Comparison of ENCODE assay signal across 10 cellular contexts in the genomic region with DNA sequence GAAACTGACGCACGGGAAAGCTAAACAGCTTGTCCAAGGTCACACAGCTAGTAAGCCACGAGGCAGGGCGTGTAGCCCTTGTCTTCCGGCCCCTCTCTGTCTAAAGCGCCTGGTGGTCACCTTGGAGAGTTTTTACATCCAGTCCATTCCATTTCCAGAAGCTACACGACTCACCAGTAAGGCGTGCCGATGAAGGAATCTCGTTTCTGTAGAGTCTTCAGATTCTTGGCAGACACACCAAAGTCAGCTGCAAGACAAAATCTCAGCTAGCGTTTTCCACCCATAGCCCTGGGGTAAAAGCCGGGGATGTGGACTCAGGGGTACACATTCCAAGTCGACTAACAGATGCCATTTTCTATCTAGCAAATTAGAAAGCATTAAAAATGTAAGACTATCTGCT.
DNase-seq lines count a peak whose midpoint lies in the region; ATAC-seq, FAIRE-seq and TF ChIP-seq lines count a peak whose summit lies in the region.
"Had no signal": no experiment of that assay in that cellular context is flagged by ENCODE, and none has a peak within 500 bp of the region (broad histone marks: within the 10 kb centered on the region; RNA-seq: fewer than 3 reads in every experiment).

No MANE protein-coding gene starts in this region.

- H3K4me3 ChIP-seq in CD8-positive, alpha-beta memory T cell (ENCODE audit: low read length): no peak overlapping the region
- no peak overlapping the region for H3K4me3 ChIP-seq in H1 (ENCODE audit: extremely low read depth in 1 of 4, insufficient read depth in 2 of 4, low read depth in 3 of 4, low read length in 4 of 4)

- TF ChIP-seq POLR2A in H1 (IDR thresholded peaks at IDR 0.05; ENCODE audit: control extremely low read depth in 1 of 2, low read depth in 2 of 2, low read length in 2 of 2): no peak

- H3K9me3 Mint-ChIP-seq in CD8-positive, alpha-beta memory T cell: no peaks in the 10 kb centered on the region
- H3K9me3 Mint-ChIP-seq in osteocyte (ENCODE audit: unreplicated experiment): no peaks in the 10 kb centered on the region
- H3K9me3 Mint-ChIP-seq: activated CD4-positive, alpha-beta memory T cell treated with anti-CD3 and anti-CD28 coated beads for 36 hours had no signal

- WGBS in H1 (ENCODE audit: extremely low coverage in 1 of 2, insufficient coverage in 1 of 2, insufficient read length in 1 of 2, insufficient replicate concordance in 2 of 2, low coverage in 1 of 2, low lambda C conversion rate in 2 of 2, missing lambda C conversion rate in 1 of 2), 2 experiments: 94% methylated on average over 13 of the region's 13 CpGs; no CpG with 5 or more reads in 1 of the 2 experiments

- no peaks in the 10 kb centered on the region for H4K20me1 ChIP-seq in H1 (replicated peaks in 1 of 2; ENCODE audit: control insufficient read depth in 1 of 2, insufficient read depth in 2 of 2, low read length in 2 of 2)

- H3K4me1 ChIP-seq in CD8-positive, alpha-beta memory T cell (ENCODE audit: insufficient read depth, low read length): peaks cover 46% of the 10 kb centered on the region
- peaks cover 0 to 30% (median 18%) of the 10 kb centered on the region in 4 experiments; a peak in 6 of 7 replicates for H3K4me1 ChIP-seq in H1 (replicated peaks in 1 of 4; ENCODE audit: control insufficient read depth in 3 of 4, insufficient read depth in 4 of 4, low read length in 3 of 4)

- H4K8ac ChIP-seq in H1 (ENCODE audit: extremely low read depth, insufficient read depth, low read length): no peak overlapping the region

- H3K27ac Mint-ChIP-seq in CD8-positive, alpha-beta memory T cell: peak overlapping the region in 5 of 8 donors; percentile 76 to 88 (median 83)
- H3K27ac Mint-ChIP-seq in osteocyte (ENCODE audit: unreplicated experiment): peak overlapping the region; percentile 82

- H3K79me1 ChIP-seq in H1 (ENCODE audit: low read depth, low read length): no peaks in the 10 kb centered on the region; the same call in 1 of the 2 replicates

- TF ChIP-seq RAD21 in H1 (IDR thresholded peaks at IDR 0.05 in 1 of 2, conservative IDR thresholded peaks at IDR 0.05 in 1 of 2; ENCODE audit: low read depth in 2 of 2, low read length in 2 of 2): no peak

- H3K23me2 ChIP-seq in H1 (ENCODE audit: low read depth, low read length): no peaks in the 10 kb centered on the region

- H3K27me3 Mint-ChIP-seq in CD8-positive, alpha-beta memory T cell: peaks cover 0 to 4% of the 10 kb centered on the region in 2 donors
- H3K27me3 Mint-ChIP-seq in osteocyte (ENCODE audit: unreplicated experiment): no peaks in the 10 kb centered on the region
- H3K27me3 Mint-ChIP-seq: activated CD4-positive, alpha-beta memory T cell treated with anti-CD3 and anti-CD28 coated beads for 36 hours had no signal

- H3K9me3 ChIP-seq in CD8-positive, alpha-beta memory T cell (ENCODE audit: low read length): no peaks in the 10 kb centered on the region
- H3K9me3 ChIP-seq in H1 (ENCODE audit: insufficient read depth in 2 of 2, low read depth in 1 of 2, low read length in 1 of 2): no peaks in the 10 kb centered on the region
- H3K9me3 ChIP-seq: transverse colon had no signal

- H3K9ac ChIP-seq in H1 (replicated peaks in 1 of 4; ENCODE audit: extremely low read depth in 1 of 4, low read depth in 3 of 4, low read length in 3 of 4): no peak overlapping the region

- no peak overlapping the region for H3K14ac ChIP-seq in H1 (ENCODE audit: insufficient read length)

- no peak overlapping the region for H3K4me2 ChIP-seq in H1 (ENCODE audit: insufficient read depth in 1 of 2, low read depth in 2 of 2, low read length in 2 of 2)

- H3K56ac ChIP-seq in H1 (replicated peaks; ENCODE audit: insufficient read length, low read depth, low read length): no peak overlapping the region

- no peak overlapping the region for H2AK5ac ChIP-seq in H1 (ENCODE audit: low read depth, low read length)

- TF ChIP-seq EP300 in H1 (IDR thresholded peaks at IDR 0.05; ENCODE audit: borderline replicate concordance in 1 of 2, low read depth in 2 of 2, low read length in 2 of 2): no peak

- peaks cover 30% of the 10 kb centered on the region for H3K36me3 ChIP-seq in CD8-positive, alpha-beta memory T cell (ENCODE audit: insufficient read depth, low read length)
- H3K36me3 ChIP-seq in H1 (ENCODE audit: control insufficient read depth in 2 of 4, insufficient read depth in 4 of 4, low read length in 3 of 4): no peaks in the 10 kb centered on the region
- H3K36me3 ChIP-seq: transverse colon had no signal

- 0 out of 2 replicates have a peak overlapping the region, but pooled peaks have one; percentile 68 for H2BK12ac ChIP-seq in H1 (ENCODE audit: low read depth, low read length)

- H2AFZ ChIP-seq in H1 (ENCODE audit: low read length): no peak overlapping the region

- no peak for ATAC-seq in GM21423 (IDR thresholded peaks at IDR 0.05; ENCODE audit: unreplicated experiment)

- no peak overlapping the region for H3K18ac ChIP-seq in H1 (ENCODE audit: extremely low read depth, low read length)

- TF ChIP-seq CTCF in H1 (IDR thresholded peaks at IDR 0.05; ENCODE audit: control extremely low read depth in 1 of 3, insufficient read depth in 1 of 3, low read depth in 1 of 3, low read length in 3 of 3): no peak
- TF ChIP-seq CTCF in osteocyte (IDR thresholded peaks at IDR 0.05): no peak

- CTCF ChIA-PET in CD8-positive, alpha-beta memory T cell (lab: Charles Lee): interaction anchor here (0.8 to 9.7 kb wide), 6 partner anchors 9 to 196 kb away, joined by 3 to 177 read pairs (median 3); a partner anchor contains a TSS
- CTCF ChIA-PET in H1 (lab: Charles Lee; ENCODE audit: partially characterized antibody): interaction anchor here (0.7 to 6.1 kb wide), 15 partner anchors 10 to 344 kb away, joined by 3 to 64 read pairs (median 3); no protein-coding TSS in a partner anchor

- no peak overlapping the region for H2BK5ac ChIP-seq in H1 (ENCODE audit: low read depth, low read length)

- no peak for DNase-seq in CD8-positive, alpha-beta memory T cell
- DNase-seq in RCC 7860 (ENCODE audit: low spot score): peak; percentile 62
- no peak for DNase-seq in H1 (ENCODE audit: low read depth in 1 of 2, low spot score in 2 of 2)
- no peak for DNase-seq in osteocyte (ENCODE audit: extremely low spot score, unreplicated experiment)
- no peak for DNase-seq in pons (ENCODE audit: low spot score)
- no peak for DNase-seq in hypothalamus (lab: John Stamatoyannopoulos, UW)
- no peak for DNase-seq in iPS-NIHi7 (ENCODE audit: extremely low spot score)

- peaks cover 42 to 60% (median 54%) of the 10 kb centered on the region in 3 donors for H3K4me1 Mint-ChIP-seq in CD8-positive, alpha-beta memory T cell
- H3K4me1 Mint-ChIP-seq in osteocyte (ENCODE audit: unreplicated experiment): peaks cover 90% of the 10 kb centered on the region

- H4K5ac ChIP-seq in H1 (ENCODE audit: insufficient read length, low read depth, low read length): no peak overlapping the region

- H2BK20ac ChIP-seq in H1 (ENCODE audit: low read length): no peak overlapping the region

- H3K36me3 Mint-ChIP-seq in CD8-positive, alpha-beta memory T cell: peaks cover 0 to 72% (median 0%) of the 10 kb centered on the region in 3 donors
- peaks cover 13% of the 10 kb centered on the region for H3K36me3 Mint-ChIP-seq in osteocyte (ENCODE audit: unreplicated experiment)

- H3K4ac ChIP-seq in H1 (replicated peaks; ENCODE audit: insufficient read length, low read depth, low read length): no peak overlapping the region

- H2BK15ac ChIP-seq in H1 (ENCODE audit: low read length): no peak overlapping the region

- H3K4me3 Mint-ChIP-seq in CD8-positive, alpha-beta memory T cell: no peak overlapping the region
- peak overlapping the region; percentile 54 for H3K4me3 Mint-ChIP-seq in osteocyte (ENCODE audit: unreplicated experiment)
- H3K4me3 Mint-ChIP-seq: activated CD4-positive, alpha-beta memory T cell treated with anti-CD3 and anti-CD28 coated beads for 36 hours had no signal

- H3K27me3 ChIP-seq in CD8-positive, alpha-beta memory T cell (ENCODE audit: insufficient read depth, low read length, poor library complexity, severe bottlenecking): no peaks in the 10 kb centered on the region
- H3K27me3 ChIP-seq in H1 (replicated peaks in 1 of 4; ENCODE audit: control insufficient read depth in 3 of 4, extremely low read depth in 1 of 4, insufficient read depth in 3 of 4, low read length in 3 of 4): no peaks in the 10 kb centered on the region
- H3K27me3 ChIP-seq: transverse colon had no signal

- H3K27ac ChIP-seq in CD8-positive, alpha-beta memory T cell (ENCODE audit: low read depth, low read length): no peak overlapping the region
- no peak overlapping the region for H3K27ac ChIP-seq in H1 (ENCODE audit: low read depth, low read length)

- POLR2A ChIA-PET in CD8-positive, alpha-beta memory T cell (lab: Charles Lee): interaction anchor here (0.6 to 2.1 kb wide), 4 partner anchors 8 to 81 kb away, joined by 3 to 12 read pairs (median 4); a partner anchor contains a TSS
- POLR2A ChIA-PET in H1 (lab: Charles Lee; ENCODE audit: partially characterized antibody): no interaction called here

- H3K23ac ChIP-seq in H1 (ENCODE audit: insufficient read length): no peak overlapping the region

- H2BK120ac ChIP-seq in H1 (replicated peaks; ENCODE audit: low read depth, low read length): no peak overlapping the region

- FAIRE-seq in RCC 7860 (lab: Jason Lieb, UNC) (no peak), H1 (lab: Jason Lieb, UNC) (no peak)

- no peaks in the 10 kb centered on the region for H3K79me2 ChIP-seq in H1 (ENCODE audit: control insufficient read depth in 1 of 2, insufficient read depth in 2 of 2, low read length in 2 of 2)

- no peak overlapping the region for H4K91ac ChIP-seq in H1 (replicated peaks; ENCODE audit: insufficient read length, low read length)

TF ChIP-seq in H1, 55 proteins besides CTCF, POLR2A, EP300 and RAD21:
- TF ChIP-seq TCF12 (IDR thresholded peaks at IDR 0.05; ENCODE audit: low read depth, low read length): no peak
